Comparison of ENCODE assay signal across 10 cellular contexts in the genomic region with DNA sequence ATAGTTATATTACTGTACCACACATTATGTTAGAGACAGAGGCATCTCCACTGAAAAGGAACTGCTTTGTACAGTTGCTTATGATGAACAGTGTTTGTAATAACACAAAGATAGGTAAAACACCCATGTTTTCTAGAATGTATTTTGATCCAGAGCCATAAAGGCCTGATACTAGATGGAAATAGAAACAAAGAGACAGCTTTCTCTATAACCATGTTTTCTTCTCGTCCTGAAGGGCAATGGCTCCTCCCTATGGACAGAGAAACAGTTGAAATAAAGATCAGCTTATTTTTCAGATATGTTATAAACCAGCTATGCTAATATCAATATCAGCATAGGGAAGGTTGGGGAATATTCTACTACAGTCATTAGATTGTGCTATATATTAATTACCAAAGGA.
DNase-seq lines count a peak whose midpoint lies in the region; ATAC-seq and TF ChIP-seq lines count a peak whose summit lies in the region.
"Had no signal": no experiment of that assay in that cellular context is flagged by ENCODE, and none has a peak within 500 bp of the region (broad histone marks: within the 10 kb centered on the region; RNA-seq: fewer than 3 reads in every experiment).

No MANE protein-coding gene starts in this region.

- DNase-seq in Calu3: peak; percentile 58
- peak; percentile 14 to 36 for DNase-seq in Kasumi-1 (lab: John Stamatoyannopoulos, UW)
- no peak for DNase-seq in RWPE1 (ENCODE audit: low spot score)
- DNase-seq in inferior parietal cortex (ENCODE audit: extremely low spot score): peak; percentile 66
- DNase-seq in adrenal gland: no peak
- DNase-seq in stimulated activated CD4-positive, alpha-beta T cell treated with anti-CD3 and anti-CD28 coated beads, Interleukin-12 subunit alpha, Interleukin-12 subunit beta, amount 100 ng/mL, for 4 hours: no peak
- DNase-seq: NCI-H524 treated with DMSO at 0.1 percent for 48 hours had no signal

- POLR2A ChIA-PET in RWPE1 (lab: Yijun Ruan, JAX; ENCODE audit: low non-redundant PET): no interaction called here

- H3K4me3 Mint-ChIP-seq in Calu3 (ENCODE audit: low read depth, unreplicated experiment): no peak overlapping the region

- no peak overlapping the region for H3K4me3 ChIP-seq in adrenal gland
- H3K4me3 ChIP-seq: right atrium auricular region had no signal

- no peaks in the 10 kb centered on the region for H3K27me3 Mint-ChIP-seq in Calu3 (ENCODE audit: unreplicated experiment)

- intact Hi-C loops in Calu3 (cut with micrococcal nuclease; ENCODE audit: unreplicated experiment): loop anchor here (1.0 to 5.0 kb wide), 7 partner anchors 110 to 710 kb away; a partner anchor contains a TSS
- intact Hi-C loops in adrenal gland (cut with DNase I): no loop called here

- no peak for TF ChIP-seq POLR2A in adrenal gland (IDR thresholded peaks at IDR 0.05)

- H3K9me3 Mint-ChIP-seq in Calu3 (ENCODE audit: low read depth, unreplicated experiment): no peaks in the 10 kb centered on the region

- CTCF ChIA-PET in Calu3 (lab: Charles Lee) (interaction anchor here (0.7 to 1.7 kb wide), 10 partner anchors 66 to 625 kb away, joined by 3 to 25 read pairs (median 4); a partner anchor contains a TSS), RWPE1 (lab: Yijun Ruan, JAX) (interaction anchor here (0.6 to 1.1 kb wide), 5 partner anchors 55 to 802 kb away, joined by 3 read pairs; no protein-coding TSS in a partner anchor)

- H3K36me3 ChIP-seq in adrenal gland (replicated peaks in 1 of 2): no peaks in the 10 kb centered on the region
- H3K36me3 ChIP-seq: right atrium auricular region had no signal

- H3K36me3 Mint-ChIP-seq in Calu3 (ENCODE audit: insufficient read depth, unreplicated experiment): no peaks in the 10 kb centered on the region

- ATAC-seq in GM19023 (IDR thresholded peaks at IDR 0.05; ENCODE audit: unreplicated experiment) (no peak), HG02763 (IDR thresholded peaks at IDR 0.05; ENCODE audit: unreplicated experiment) (no peak)

- H3K27ac Mint-ChIP-seq in Calu3 (ENCODE audit: unreplicated experiment): no peak overlapping the region

- no TSS peak for BruUV-seq in Calu3 (replicated peaks; lab: Mats Ljungman, UMichigan)

- WGBS in adrenal gland, 4 donors: 20 to 31% (median 29%) methylated on average over 1 of the region's 1 CpG

- no peaks in the 10 kb centered on the region for H3K9me3 ChIP-seq in adrenal gland (replicated peaks in 1 of 3)
- H3K9me3 ChIP-seq: right atrium auricular region had no signal

- no peaks in the 10 kb centered on the region for H3K4me1 Mint-ChIP-seq in Calu3 (ENCODE audit: low read depth, unreplicated experiment)

- no peaks in the 10 kb centered on the region for H3K4me1 ChIP-seq in adrenal gland (replicated peaks in 1 of 2)
- H3K4me1 ChIP-seq: right atrium auricular region had no signal

- H3K27ac ChIP-seq in RWPE1 (no peak overlapping the region), adrenal gland (no peak overlapping the region)
- H3K27ac ChIP-seq: right atrium auricular region had no signal

- H3K27me3 ChIP-seq in adrenal gland: no peaks in the 10 kb centered on the region
- H3K27me3 ChIP-seq: right atrium auricular region had no signal

- TF ChIP-seq CTCF in Calu3 (IDR thresholded peaks at IDR 0.05; ENCODE audit: unreplicated experiment) (no peak), RWPE1 (conservative IDR thresholded peaks at IDR 0.05; ENCODE audit: low read depth) (0 out of 2 replicates have a peak, but pooled peaks have one; percentile 21), adrenal gland (IDR thresholded peaks at IDR 0.05) (peak in 1 of 6 experiments; percentile 22)

Comparison
In these comparisons a context has a peak if more than half of its experiments do, and no peak if none do; other contexts are left out.
1. DNase-seq: peak in Calu3 (single experiment), Kasumi-1 (2 of 2) and inferior parietal cortex (single experiment); none in RWPE1 (single experiment), adrenal gland (0 of 7) and stimulated activated CD4-positive, alpha-beta T cell treated with anti-CD3 and anti-CD28 coated beads, Interleukin-12 subunit alpha, Interleukin-12 subunit beta, amount 100 ng/mL, for 4 hours (single experiment).